1 cellular context compared by ENCODE assay signal in genomic region chr4:56650259-56651070, GRCh38.
TF ChIP-seq lines count a peak whose summit lies in the region.

No MANE protein-coding gene starts in this region.

TF ChIP-seq in HCT116, 20 proteins besides CTCF, POLR2A, EP300 and RAD21 (continued from another document):
- no peak for TF ChIP-seq REST (IDR thresholded peaks at IDR 0.05; ENCODE audit: low read depth)
- no peak for TF ChIP-seq EZH2 (IDR thresholded peaks at IDR 0.05)
- no peak for TF ChIP-seq JUND (IDR thresholded peaks at IDR 0.05)
- no peak for TF ChIP-seq ELF1 (IDR thresholded peaks at IDR 0.05; ENCODE audit: borderline replicate concordance, low read depth)
- no peak for TF ChIP-seq SP1 (IDR thresholded peaks at IDR 0.05; ENCODE audit: low read depth)
- no peak for TF ChIP-seq ZBTB33 (IDR thresholded peaks at IDR 0.05; ENCODE audit: extremely low read depth, insufficient replicate concordance, low read length)
- no peak for TF ChIP-seq ZFX (IDR thresholded peaks at IDR 0.05)
- TF ChIP-seq CBX3 (IDR thresholded peaks at IDR 0.05; ENCODE audit: low read depth), result no peak
